8 cellular contexts compared by ENCODE assay signal in genomic region chr9:66712870-66713269, GRCh38.
ATAC-seq lines count a peak whose summit lies in the region.

No MANE protein-coding gene starts in this region.

- ATAC-seq in GM18499 (IDR thresholded peaks at IDR 0.05; ENCODE audit: insufficient read depth, unreplicated experiment) (peak; percentile 84), GM18870 (IDR thresholded peaks at IDR 0.05; ENCODE audit: unreplicated experiment) (peak; percentile 94), GM19452 (IDR thresholded peaks at IDR 0.05; ENCODE audit: unreplicated experiment) (peak; percentile 77), GM21526 (IDR thresholded peaks at IDR 0.05; ENCODE audit: low FRiP score, unreplicated experiment) (peak; percentile 44), HG02623 (IDR thresholded peaks at IDR 0.05; ENCODE audit: unreplicated experiment) (peak; percentile 73), HG02973 (IDR thresholded peaks at IDR 0.05; ENCODE audit: unreplicated experiment) (peak; percentile 82), HG03159 (IDR thresholded peaks at IDR 0.05; ENCODE audit: unreplicated experiment) (peak; percentile 83), HG03469 (IDR thresholded peaks at IDR 0.05; ENCODE audit: unreplicated experiment) (peak; percentile 88)

Comparison
In these comparisons a context has a peak if more than half of its experiments do, and no peak if none do; other contexts are left out.
1. Peak in every context shown above with its lines: ATAC-seq.
2. ATAC-seq: peak in every context shown above with its lines; median percentile 94 in GM18870; 88 in HG03469; 84 in GM18499; 83 in HG03159; 82 in HG02973; 77 in GM19452; 73 in HG02623; 44 in GM21526.